24 cellular contexts compared by ENCODE assay signal in the genomic region with DNA sequence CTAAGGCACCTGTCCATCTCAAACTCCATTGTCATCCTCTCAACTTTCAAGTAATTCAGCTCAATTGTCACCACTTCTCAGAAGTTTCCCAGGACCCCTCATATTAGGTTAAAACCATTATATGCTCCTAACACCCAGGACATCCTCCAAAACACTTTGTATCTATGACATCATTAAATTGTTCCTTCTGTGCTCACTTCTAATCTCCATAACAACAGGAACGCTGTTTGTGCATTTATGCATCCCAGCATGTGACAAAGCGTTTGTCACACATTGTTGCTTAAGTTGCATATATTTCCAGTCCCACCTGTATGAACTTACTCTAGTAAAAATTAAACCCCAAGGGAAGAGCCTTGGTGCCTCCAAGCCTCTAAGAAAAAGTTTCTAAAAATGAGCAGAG.
"Had no signal": no experiment of that assay in that cellular context is flagged by ENCODE, and none has a peak within 500 bp of the region (broad histone marks: within the 10 kb centered on the region; RNA-seq: fewer than 3 reads in every experiment).

No MANE protein-coding gene starts in this region.

- H3K4me2 ChIP-seq: hepatocyte had no signal

- H3K9me3 ChIP-seq: ascending aorta, colonic mucosa, gastrocnemius medialis, lower lobe of right lung, mucosa of descending colon, spleen, suprapubic skin, tibial artery had no signal

- DNase-seq: activated CD4-positive, alpha-beta T cell treated with anti-CD3 and anti-CD28 coated beads for 4 hours; activated CD4-positive, alpha-beta T cell treated with anti-CD3 and anti-CD28 coated beads, Interleukin-2, amount 50 U/mL, for 4 hours; activated gamma-delta T cell; activated naive CD4-positive, alpha-beta T cell treated with anti-CD3 and anti-CD28 coated beads, Interleukin-2, amount 10 ng/mL, durations not matched to agents 7 days and 5 days; activated naive CD8-positive, alpha-beta T cell treated with anti-CD3 and anti-CD28 coated beads, Interleukin-2, amount 10 ng/mL, durations not matched to agents 7 days and 5 days; cerebellar nuclear complex; colonic mucosa; effector CD8-positive, alpha-beta T cell; gastrocnemius medialis; immature natural killer cell; kidney; lower lobe of right lung; mesenchymal stem cell; mucosa of descending colon; posterior cingulate gyrus; right cardiac atrium; spleen; stimulated activated naive CD4-positive, alpha-beta T cell; tibial artery had no signal

- H2AFZ ChIP-seq: hepatocyte had no signal

- H3K27me3 ChIP-seq: ascending aorta, cardiac muscle cell, colonic mucosa had no signal

- H3K4me3 ChIP-seq: ascending aorta, cardiac muscle cell, colonic mucosa, gastrocnemius medialis, hepatocyte, lower lobe of right lung, mucosa of descending colon, spleen, suprapubic skin, tibial artery had no signal

- ATAC-seq: gastrocnemius medialis, left lobe of liver, lower lobe of right lung, mucosa of descending colon, right cardiac atrium had no signal

- H3K79me2 ChIP-seq: hepatocyte had no signal

- H3K4me1 ChIP-seq: colonic mucosa, gastrocnemius medialis, lower lobe of right lung, spleen, suprapubic skin, tibial artery had no signal

- H3K36me3 ChIP-seq: ascending aorta, cardiac muscle cell, colonic mucosa, gastrocnemius medialis, lower lobe of right lung, spleen, suprapubic skin, tibial artery had no signal

- H3K27ac ChIP-seq: ascending aorta, cardiac muscle cell, colonic mucosa, gastrocnemius medialis, hepatocyte, lower lobe of right lung, spleen, suprapubic skin, tibial artery had no signal
